ENCODE assay signal across 12 cellular contexts in genomic region chr2:176729706-176730569, GRCh38.
DNase-seq lines count a peak whose midpoint lies in the region; FAIRE-seq and TF ChIP-seq lines count a peak whose summit lies in the region.
"Had no signal": no experiment of that assay in that cellular context is flagged by ENCODE, and none has a peak within 500 bp of the region (broad histone marks: within the 10 kb centered on the region; RNA-seq: fewer than 3 reads in every experiment).

No MANE protein-coding gene starts in this region.

- FAIRE-seq in GM12892 (lab: Jason Lieb, UNC) (peak; percentile 77), kidney (lab: Jason Lieb, UNC) (no peak)

- DNase-seq in GM12892 (ENCODE audit: insufficient read length) = no peak
- peak; percentile 17 for DNase-seq in NCI-H69 (lab: John Stamatoyannopoulos, UW)
- DNase-seq in fibroblast of the aortic adventitia (ENCODE audit: low read depth) = peak; percentile 41
- DNase-seq in renal cortical epithelial cell (ENCODE audit: low read depth) = peak; percentile 83
- no peak for DNase-seq in activated T-cell treated with anti-CD3 and anti-CD28 coated beads, Interleukin-2, amount 50 U/mL, for 48 hours
- DNase-seq in SIG-M5 treated with dmso at 0.1 percent for 504 hours (lab: John Stamatoyannopoulos, UW; ENCODE audit: unreplicated experiment) = no peak
- no peak for DNase-seq in kidney
- DNase-seq in EL = no peak
- DNase-seq: NCI-H1417, nucleus accumbens had no signal

- H3K4me3 ChIP-seq in fibroblast of the aortic adventitia (ENCODE audit: low read depth, low read length) (no peak overlapping the region), kidney (ENCODE audit: low read length in 2 of 2) (no peak overlapping the region)
- H3K4me3 ChIP-seq: HAP-1, SJSA1 had no signal

- no peak overlapping the region for H3K9ac ChIP-seq in kidney (ENCODE audit: low read length in 2 of 2)

- H3K27ac ChIP-seq in kidney (ENCODE audit: low read depth in 2 of 2, low read length in 2 of 2) = no peak overlapping the region
- H3K27ac ChIP-seq: SJSA1 had no signal

- intact Hi-C loops in kidney (cut with DNase I) = no loop called here

- H3K9me3 ChIP-seq in kidney (ENCODE audit: control insufficient read depth in 1 of 2, low read length in 2 of 2) = no peaks in the 10 kb centered on the region
- H3K9me3 ChIP-seq: HAP-1, SJSA1 had no signal

- TF ChIP-seq CTCF in fibroblast of the aortic adventitia (IDR thresholded peaks at IDR 0.05; ENCODE audit: insufficient read depth, low read length) (no peak), kidney (IDR thresholded peaks at IDR 0.05; ENCODE audit: borderline replicate concordance, extremely low read depth, insufficient read depth) (no peak)

- no peaks in the 10 kb centered on the region for H3K4me1 ChIP-seq in kidney (ENCODE audit: control insufficient read depth in 1 of 2, insufficient read depth in 1 of 2, low read depth in 1 of 2, low read length in 2 of 2)
- H3K4me1 ChIP-seq: HAP-1, SJSA1 had no signal

- no peak for TF ChIP-seq POLR2A in GM12892 (IDR thresholded peaks at IDR 0.05; ENCODE audit: low read depth, low read length)

- H3K36me3 ChIP-seq in kidney (ENCODE audit: control insufficient read depth in 1 of 2, insufficient read depth in 2 of 2, low read length in 2 of 2) = no peaks in the 10 kb centered on the region
- H3K36me3 ChIP-seq: HAP-1, SJSA1 had no signal

Comparison
In these comparisons a context has a peak if more than half of its experiments do, and no peak if none do; other contexts are left out.
1. DNase-seq: peak in NCI-H69 (single experiment), fibroblast of the aortic adventitia (single experiment) and renal cortical epithelial cell (single experiment); none in GM12892 (single experiment), activated T-cell treated with anti-CD3 and anti-CD28 coated beads, Interleukin-2, amount 50 U/mL, for 48 hours (0 of 2), SIG-M5 treated with dmso at 0.1 percent for 504 hours (single experiment), kidney (single experiment) and EL (single experiment).